In the genomic region with DNA sequence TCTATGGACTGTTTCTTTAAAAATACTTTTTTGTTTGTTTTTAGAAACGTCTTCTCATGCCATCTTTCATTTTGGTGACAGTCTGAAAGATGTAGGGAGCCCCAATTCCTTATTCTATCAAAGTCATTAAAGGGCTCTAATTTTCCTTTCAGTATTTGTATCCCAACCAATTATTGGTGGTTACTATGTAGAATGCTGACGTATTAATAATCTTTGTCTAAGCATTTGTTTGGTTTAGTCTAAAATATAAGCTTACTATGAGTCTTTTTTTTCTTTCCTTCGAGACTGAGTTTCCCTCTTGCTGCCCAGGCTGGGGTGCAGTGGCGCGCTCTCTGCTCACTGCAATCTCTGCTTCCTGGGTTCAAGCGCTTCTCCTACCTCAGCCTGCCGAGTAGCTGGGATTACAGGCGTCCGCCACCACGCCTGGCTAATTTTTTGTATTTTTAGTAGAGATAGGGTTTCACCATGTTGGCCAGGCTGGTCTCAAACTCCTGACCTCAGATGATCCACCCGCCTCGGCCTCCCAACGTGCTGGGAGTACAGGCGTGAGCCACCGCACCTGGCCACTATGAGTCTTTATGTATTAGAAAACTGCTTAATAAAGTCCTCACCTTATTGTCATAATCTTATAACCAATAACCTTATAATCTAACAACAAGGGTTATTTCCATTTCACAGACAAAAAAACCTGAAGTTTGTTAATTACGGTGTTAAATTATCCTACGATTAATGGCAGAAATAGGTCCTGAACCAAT, we compare ENCODE assay signal across 8 cellular contexts. TPM values are rescaled to one million over a fixed set of nuclear protein-coding genes. Genes with fewer than 3 reads are reported as not detected.
DNase-seq lines count a peak whose midpoint lies in the region; ATAC-seq, FAIRE-seq and TF ChIP-seq lines count a peak whose summit lies in the region.

No MANE protein-coding gene starts in this region.

- H3K4me2 ChIP-seq in DOHH2 (ENCODE audit: low read length): peak overlapping the region; percentile 84

- intact Hi-C loops in esophagus squamous epithelium (cut with DNase I) (loop anchor here (10.0 kb wide), 1 partner anchor 69 kb away; no protein-coding TSS in a partner anchor), posterior vena cava (cut with DNase I) (loop anchor here in 1 of 2 donors (10.0 kb wide), 1 partner anchor 169 kb away; no protein-coding TSS in a partner anchor)

- H3K79me2 ChIP-seq in DOHH2 (ENCODE audit: control insufficient read depth, low read length): peaks cover 38% of the 10 kb centered on the region

- H3K27ac ChIP-seq in DOHH2 (ENCODE audit: low read depth, low read length): peak overlapping the region; percentile 84
- peak overlapping the region; percentile 74 for H3K27ac ChIP-seq in SJCRH30
- H3K27ac ChIP-seq in esophagus squamous epithelium: peak overlapping the region; percentile 96 to 99 (median 98)

- peak in 1 of 2 experiments; percentile 7 for DNase-seq in SJCRH30
- no peak for DNase-seq in esophagus squamous epithelium (lab: John Stamatoyannopoulos, UW)
- DNase-seq in posterior vena cava (ENCODE audit: low spot score): peak; percentile 53
- no peak for DNase-seq in GM12892 (ENCODE audit: insufficient read length)
- DNase-seq in NCI-H187 treated with DMSO at 0.1 percent for 48 hours (lab: John Stamatoyannopoulos, UW): no peak
- DNase-seq in HT-29 (ENCODE audit: low spot score): no peak

- 59 to 66% methylated on average over 17 of the region's 17 CpGs for WGBS in esophagus squamous epithelium, 2 donors

- no peaks in the 10 kb centered on the region for H3K9me3 ChIP-seq in DOHH2 (ENCODE audit: control insufficient read depth, insufficient read depth, low read length)
- no peaks in the 10 kb centered on the region for H3K9me3 ChIP-seq in SJCRH30 (replicated peaks)
- H3K9me3 ChIP-seq in esophagus squamous epithelium: no peaks in the 10 kb centered on the region

- H4K20me1 ChIP-seq in DOHH2 (ENCODE audit: control insufficient read depth, insufficient read depth, low read depth, low read length): no peaks in the 10 kb centered on the region

- H3F3A ChIP-seq in DOHH2 (ENCODE audit: control insufficient read depth, insufficient read depth): peaks cover 2% of the 10 kb centered on the region; the same call in 1 of the 2 replicates

- TF ChIP-seq CTCF in DOHH2 (IDR thresholded peaks at IDR 0.05; ENCODE audit: low read depth, low read length, poor library complexity, severe bottlenecking) (no peak), esophagus squamous epithelium (IDR thresholded peaks at IDR 0.05) (no peak)

- no peaks in the 10 kb centered on the region for H3K9me2 ChIP-seq in DOHH2 (replicated peaks; ENCODE audit: control insufficient read depth, low read length)

- H3K27me3 ChIP-seq in DOHH2 (ENCODE audit: control insufficient read depth, low read length) (no peaks in the 10 kb centered on the region), SJCRH30 (no peaks in the 10 kb centered on the region), esophagus squamous epithelium (no peaks in the 10 kb centered on the region)

- FAIRE-seq in GM12892 (lab: Jason Lieb, UNC): no peak

- ATAC-seq in GM18517 (IDR thresholded peaks at IDR 0.05; ENCODE audit: unreplicated experiment): no peak

- H3K4me1 ChIP-seq in DOHH2 (ENCODE audit: control insufficient read depth, low read length) (peaks cover 28% of the 10 kb centered on the region), SJCRH30 (peaks cover 13% of the 10 kb centered on the region), esophagus squamous epithelium (peaks cover 4 to 42% (median 9%) of the 10 kb centered on the region in 3 donors)

- H3K4me3 ChIP-seq in DOHH2 (ENCODE audit: low read length) (peak overlapping the region; percentile 92), SJCRH30 (peak overlapping the region; percentile 65), esophagus squamous epithelium (peak overlapping the region; percentile 78 to 91 (median 86))

- TF ChIP-seq POLR2A in esophagus squamous epithelium (IDR thresholded peaks at IDR 0.05) (no peak), GM12892 (IDR thresholded peaks at IDR 0.05; ENCODE audit: low read depth, low read length) (no peak)

- H3K36me3 ChIP-seq in DOHH2 (ENCODE audit: control insufficient read depth, low read length) (peaks cover 22% of the 10 kb centered on the region), SJCRH30 (no peaks in the 10 kb centered on the region), esophagus squamous epithelium (peaks cover 0 to 20% (median 0%) of the 10 kb centered on the region in 3 donors)

RNA-seq across cellular contexts. Expression of a gene that starts 0.8 kb away (rescaled TPM):
- 5.8 and 6.8 TPM in 2 replicates for total RNA-seq in SJCRH30 (2014; rRNA removed; shearing (Covaris generic))
- total RNA-seq in esophagus squamous epithelium (10 to 100 TPM; 17.9 to 33.6 (median 25.7) TPM), posterior vena cava (10 to 100 TPM; 27.7 to 41.0 TPM)
- 28.6 TPM for polyA plus RNA-seq in GM12892 (2012; ENCODE audit: missing spikeins)
- 9.4 and 10.3 TPM in 2 replicates for total RNA-seq in HT-29 (2014; rRNA removed; shearing (Covaris generic))
